8 cellular contexts compared by ENCODE assay signal in the genomic region with DNA sequence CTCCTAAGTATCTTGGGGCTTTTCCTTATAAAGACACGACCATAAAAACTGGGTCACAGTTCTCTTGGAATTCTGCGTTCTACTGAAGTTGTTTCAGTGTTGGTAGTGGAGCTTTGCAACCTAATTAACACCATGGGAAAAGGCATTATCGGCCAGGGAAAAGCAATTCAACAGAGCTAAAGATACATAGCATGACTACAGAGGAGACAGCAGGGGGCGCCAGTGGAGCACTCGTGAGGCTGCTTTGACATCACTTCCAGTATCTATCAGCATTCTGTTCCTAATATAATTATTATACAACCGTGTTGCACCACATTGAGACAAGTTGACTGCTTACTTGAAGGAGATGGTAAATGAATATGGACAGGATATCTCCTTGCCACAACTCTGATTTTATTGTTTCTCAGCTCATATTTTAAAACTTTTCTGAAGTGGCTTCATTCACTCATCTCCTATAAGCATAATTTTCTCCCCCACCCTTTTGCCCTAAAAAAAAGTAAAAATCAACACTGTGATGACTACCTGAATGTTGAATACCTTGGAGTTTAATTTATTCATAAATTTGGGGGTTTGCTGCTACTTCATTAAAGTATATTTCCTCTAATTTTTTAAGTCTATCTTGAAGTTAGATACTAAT. TPM values are rescaled to one million over a fixed set of nuclear protein-coding genes. Genes with fewer than 3 reads are reported as not detected.
DNase-seq lines count a peak whose midpoint lies in the region; ATAC-seq and TF ChIP-seq lines count a peak whose summit lies in the region.

No MANE protein-coding gene starts in this region.

- H3K4me1 ChIP-seq in Panc1 (ENCODE audit: control insufficient read depth, insufficient read depth, low read length) (no peaks in the 10 kb centered on the region), colonic mucosa (no peaks in the 10 kb centered on the region)

- in situ Hi-C loops in Panc1 (cut with HindIII; ENCODE audit: low pct_unique_long_range_greater_than_20kb, low sequenced_read_pairs) = no loop called here

- no peak for ATAC-seq in Panc1

- H3K4me3 ChIP-seq in Panc1 (ENCODE audit: low read depth in 2 of 2, low read length in 2 of 2) (no peak overlapping the region), colonic mucosa (no peak overlapping the region)

- H3K27ac ChIP-seq in Panc1 (ENCODE audit: low read length) (no peak overlapping the region), colonic mucosa (no peak overlapping the region)

- POLR2A ChIA-PET in Panc1 (lab: Charles Lee) = no interaction called here

- no peaks in the 10 kb centered on the region for H3K27me3 ChIP-seq in Panc1 (ENCODE audit: control insufficient read depth, insufficient read depth, low read length)
- H3K27me3 ChIP-seq in colonic mucosa = no peaks in the 10 kb centered on the region

- peak; percentile 50 for DNase-seq in activated CD4-positive, alpha-beta T cell treated with anti-CD3 and anti-CD28 coated beads for 48 hours
- DNase-seq in activated CD4-positive, alpha-beta T cell treated with anti-CD3 and anti-CD28 coated beads, Interleukin-2, amount 50 U/mL, for 4 hours = no peak
- DNase-seq in HS-27A (ENCODE audit: low read depth) (peak; percentile 46), Panc1 (ENCODE audit: low read depth, low spot score) (peak; percentile 18), colonic mucosa (peak; percentile 37), nucleus accumbens (lab: John Stamatoyannopoulos, UW) (peak in 32 of 56 donors; percentile 1 to 82 (median 30)), NCI-H187 (lab: John Stamatoyannopoulos, UW) (no peak), GM19240 (ENCODE audit: insufficient read length, low spot score) (no peak)

- H3K9me3 ChIP-seq in Panc1 (ENCODE audit: control insufficient read depth, insufficient read depth, low read depth, low read length) = no peaks in the 10 kb centered on the region
- no peaks in the 10 kb centered on the region for H3K9me3 ChIP-seq in colonic mucosa

- no peak overlapping the region for H3K9ac ChIP-seq in colonic mucosa (ENCODE audit: low read depth in 2 of 2, low read length in 2 of 2)

- H3K36me3 ChIP-seq in Panc1 (ENCODE audit: control insufficient read depth, insufficient read depth, low read length) (no peaks in the 10 kb centered on the region), colonic mucosa (no peaks in the 10 kb centered on the region)

- CTCF ChIA-PET in Panc1 (lab: Charles Lee) = no interaction called here

- BruUV-seq in Panc1 (replicated peaks; lab: Mats Ljungman, UMichigan) = no TSS peak

- intact Hi-C loops in Panc1 (cut with micrococcal nuclease; ENCODE audit: unreplicated experiment) (no loop called here), colonic mucosa (cut with DNase I) (no loop called here)

- TF ChIP-seq CTCF in Panc1 (IDR thresholded peaks at IDR 0.05) = peak; percentile 70
- TF ChIP-seq CTCF in colonic mucosa (IDR thresholded peaks at IDR 0.05) = peak; percentile 47

RNA-seq across cellular contexts. Expression of gene ZP4, which starts 39.4 kb away (rescaled TPM):
- not detected for total RNA-seq in Panc1 (2021; ENCODE audit: unreplicated experiment)
- polyA plus RNA-seq in Panc1 (2012; ENCODE audit: insufficient read length) = not detected
- not detected for total RNA-seq in colonic mucosa

Comparison
In these comparisons a context has a peak if more than half of its experiments do, and no peak if none do; other contexts are left out.
1. DNase-seq: peak in activated CD4-positive, alpha-beta T cell treated with anti-CD3 and anti-CD28 coated beads for 48 hours (single experiment), HS-27A (single experiment), Panc1 (single experiment), colonic mucosa (single experiment) and nucleus accumbens (32 of 56); none in activated CD4-positive, alpha-beta T cell treated with anti-CD3 and anti-CD28 coated beads, Interleukin-2, amount 50 U/mL, for 4 hours (0 of 2), NCI-H187 (0 of 2) and GM19240 (single experiment).